ENCODE assay signal across 16 cellular contexts in genomic region chr3:103167850-103168249, GRCh38.
"Had no signal": no experiment of that assay in that cellular context is flagged by ENCODE, and none has a peak within 500 bp of the region (broad histone marks: within the 10 kb centered on the region; RNA-seq: fewer than 3 reads in every experiment).

No MANE protein-coding gene starts in this region.

- H3K4me3 ChIP-seq: ascending aorta had no signal

- H3K4me1 ChIP-seq: ascending aorta had no signal

- H3K36me3 ChIP-seq: ascending aorta, neutrophil had no signal

- H3K9me3 ChIP-seq: neutrophil had no signal

- H3K27ac ChIP-seq: ascending aorta, neutrophil had no signal

- DNase-seq: activated CD4-positive, alpha-beta T cell treated with anti-CD3 and anti-CD28 coated beads, Interleukin-2, amount 50 U/mL, for 4 hours; activated CD4-positive, CD25-positive, alpha-beta regulatory T cell treated with anti-CD3 and anti-CD28 coated beads, Interleukin-2, amount 50 U/mL, for 72 hours; activated naive CD4-positive, alpha-beta T cell treated with anti-CD3 and anti-CD28 coated beads for 36 hours; activated T-cell treated with anti-CD3 and anti-CD28 coated beads for 4 hours; effector memory CD4-positive, alpha-beta T cell; foreskin melanocyte; head of caudate nucleus; mesendoderm; natural killer cell; retina; stimulated activated CD4-positive, alpha-beta T cell treated with anti-CD3 and anti-CD28 coated beads, Interleukin-12 subunit alpha, Interleukin-12 subunit beta, amount 100 ng/mL, for 4 hours; stimulated activated CD4-positive, alpha-beta T cell treated with anti-CD3 and anti-CD28 coated beads, Interleukin-2, amount 100 ng/mL, for 24 hours had no signal

- H3K27me3 ChIP-seq: ascending aorta, neutrophil had no signal

- FAIRE-seq: bronchial epithelial cell had no signal

- ATAC-seq: activated T-helper 17 cell treated with anti-CD3 and anti-CD28 coated beads, Interleukin-2, amount 50 U/mL, for 72 hours; natural killer cell had no signal
